Comparison of ENCODE assay signal across 8 cellular contexts in genomic region chr3:112561085-112561692, GRCh38. TPM values are rescaled to one million over a fixed set of nuclear protein-coding genes. Genes with fewer than 3 reads are reported as not detected.
DNase-seq lines count a peak whose midpoint lies in the region; ATAC-seq and TF ChIP-seq lines count a peak whose summit lies in the region.

No MANE protein-coding gene starts in this region.

- no peaks in the 10 kb centered on the region for H3K36me3 ChIP-seq in neural cell (ENCODE audit: insufficient read depth, low read length)

- H3K27ac Mint-ChIP-seq in activated T-helper 1 cell treated with anti-CD3 and anti-CD28 coated beads, Interleukin-12 subunit alpha, Interleukin-12 subunit beta, Interleukin-2, Interleukin-4 antibody, amounts not matched to agents 30 ng/mL and 10 ng/mL and 1 ng/mL, durations not matched to agents 14 hours and 24 hours and 36 hours: peak overlapping the region; percentile 93
- H3K27ac Mint-ChIP-seq in stimulated activated naive CD8-positive, alpha-beta T cell treated with anti-CD3 and anti-CD28 coated beads, Interleukin-15, amount 100 ng/mL, for 72 hours: peak overlapping the region; percentile 92 to 97

- peak overlapping the region; percentile 93 for H3K9ac ChIP-seq in neural cell (ENCODE audit: low read length)

- H3K9me3 Mint-ChIP-seq in activated T-helper 1 cell treated with anti-CD3 and anti-CD28 coated beads, Interleukin-12 subunit alpha, Interleukin-12 subunit beta, Interleukin-2, Interleukin-4 antibody, amounts not matched to agents 30 ng/mL and 10 ng/mL and 1 ng/mL, durations not matched to agents 14 hours and 24 hours and 36 hours: no peaks in the 10 kb centered on the region
- H3K9me3 Mint-ChIP-seq in stimulated activated naive CD8-positive, alpha-beta T cell treated with anti-CD3 and anti-CD28 coated beads, Interleukin-15, amount 100 ng/mL, for 72 hours: no peaks in the 10 kb centered on the region

- peaks cover 8% of the 10 kb centered on the region for H3F3A ChIP-seq in neural cell (ENCODE audit: insufficient read depth, low read length, poor library complexity, severe bottlenecking)

- TF ChIP-seq RAD21 in neural cell (conservative IDR thresholded peaks at IDR 0.05): no peak

- no peaks in the 10 kb centered on the region for H3K9me3 ChIP-seq in neural cell (ENCODE audit: low read length)

- peaks cover 10% of the 10 kb centered on the region for H3K36me3 Mint-ChIP-seq in activated T-helper 1 cell treated with anti-CD3 and anti-CD28 coated beads, Interleukin-12 subunit alpha, Interleukin-12 subunit beta, Interleukin-2, Interleukin-4 antibody, amounts not matched to agents 30 ng/mL and 10 ng/mL and 1 ng/mL, durations not matched to agents 14 hours and 24 hours and 36 hours (ENCODE audit: low read depth)

- H3K9me2 ChIP-seq in neural cell (ENCODE audit: insufficient read depth, low read length): no peaks in the 10 kb centered on the region

- peaks cover 23% of the 10 kb centered on the region for H3K79me2 ChIP-seq in neural cell (replicated peaks; ENCODE audit: insufficient read depth, low read length)

- DNase-seq in DMS 273 treated with DMSO at 0.1 percent for 48 hours (lab: John Stamatoyannopoulos, UW) (peak; percentile 60), GM20000 (ENCODE audit: low spot score) (peak; percentile 77), HS-27A (ENCODE audit: low read depth) (peak; percentile 66), OCI-M2 (lab: John Stamatoyannopoulos, UW; ENCODE audit: unreplicated experiment) (peak; percentile 14), fibroblast of pulmonary artery (ENCODE audit: low read depth) (peak; percentile 89)
- DNase-seq in activated T-helper 1 cell treated with anti-CD3 and anti-CD28 coated beads, Interleukin-12 subunit alpha, Interleukin-12 subunit beta, Interleukin-2, Interleukin-4 antibody, amounts not matched to agents 30 ng/mL and 10 ng/mL and 1 ng/mL, durations not matched to agents 14 hours and 24 hours and 36 hours (ENCODE audit: low spot score): peak; percentile 66
- peak; percentile 63 to 74 for DNase-seq in stimulated activated naive CD8-positive, alpha-beta T cell treated with anti-CD3 and anti-CD28 coated beads, Interleukin-15, amount 100 ng/mL, for 72 hours

- peak overlapping the region; percentile 76 for H3K4me2 ChIP-seq in neural cell (ENCODE audit: low read length)

- no peaks in the 10 kb centered on the region for H4K20me1 ChIP-seq in neural cell (ENCODE audit: insufficient read depth)

- peak; percentile 66 for ATAC-seq in stimulated activated naive CD8-positive, alpha-beta T cell treated with anti-CD3 and anti-CD28 coated beads, Interleukin-15, amount 100 ng/mL, for 72 hours

- TF ChIP-seq EP300 in neural cell (conservative IDR thresholded peaks at IDR 0.05; ENCODE audit: poor library complexity, severe bottlenecking): no peak

- H3K4me3 Mint-ChIP-seq in activated T-helper 1 cell treated with anti-CD3 and anti-CD28 coated beads, Interleukin-12 subunit alpha, Interleukin-12 subunit beta, Interleukin-2, Interleukin-4 antibody, amounts not matched to agents 30 ng/mL and 10 ng/mL and 1 ng/mL, durations not matched to agents 14 hours and 24 hours and 36 hours: peak overlapping the region; percentile 93
- peak overlapping the region; percentile 91 to 97 for H3K4me3 Mint-ChIP-seq in stimulated activated naive CD8-positive, alpha-beta T cell treated with anti-CD3 and anti-CD28 coated beads, Interleukin-15, amount 100 ng/mL, for 72 hours

- peaks cover 31% of the 10 kb centered on the region for H3K4me1 Mint-ChIP-seq in activated T-helper 1 cell treated with anti-CD3 and anti-CD28 coated beads, Interleukin-12 subunit alpha, Interleukin-12 subunit beta, Interleukin-2, Interleukin-4 antibody, amounts not matched to agents 30 ng/mL and 10 ng/mL and 1 ng/mL, durations not matched to agents 14 hours and 24 hours and 36 hours (ENCODE audit: low read depth)
- peaks cover 27% of the 10 kb centered on the region for H3K4me1 Mint-ChIP-seq in stimulated activated naive CD8-positive, alpha-beta T cell treated with anti-CD3 and anti-CD28 coated beads, Interleukin-15, amount 100 ng/mL, for 72 hours

- peak overlapping the region; percentile 80 for H2AFZ ChIP-seq in neural cell (ENCODE audit: low read depth, low read length)

- peak overlapping the region; percentile 98 for H3K27ac ChIP-seq in neural cell (ENCODE audit: low read length)

- peak overlapping the region; percentile 83 for H3K4me3 ChIP-seq in fibroblast of pulmonary artery (replicated peaks; ENCODE audit: low read depth, low read length)
- H3K4me3 ChIP-seq in neural cell (ENCODE audit: low read length): peak overlapping the region; percentile 96

- H3K27me3 ChIP-seq in neural cell (ENCODE audit: insufficient read depth, low read depth, low read length): no peaks in the 10 kb centered on the region

- H3K27me3 Mint-ChIP-seq in activated T-helper 1 cell treated with anti-CD3 and anti-CD28 coated beads, Interleukin-12 subunit alpha, Interleukin-12 subunit beta, Interleukin-2, Interleukin-4 antibody, amounts not matched to agents 30 ng/mL and 10 ng/mL and 1 ng/mL, durations not matched to agents 14 hours and 24 hours and 36 hours (ENCODE audit: insufficient read depth): no peaks in the 10 kb centered on the region
- no peaks in the 10 kb centered on the region for H3K27me3 Mint-ChIP-seq in stimulated activated naive CD8-positive, alpha-beta T cell treated with anti-CD3 and anti-CD28 coated beads, Interleukin-15, amount 100 ng/mL, for 72 hours

- intact Hi-C loops in activated T-helper 1 cell treated with anti-CD3 and anti-CD28 coated beads, Interleukin-12 subunit alpha, Interleukin-12 subunit beta, Interleukin-2, Interleukin-4 antibody, amounts not matched to agents 30 ng/mL and 10 ng/mL and 1 ng/mL, durations not matched to agents 14 hours and 24 hours and 36 hours (cut with micrococcal nuclease): loop anchor here (2.0 to 5.0 kb wide), 6 partner anchors 70 to 1014 kb away; partner anchors contain the start of genes ABHD10 and SIDT1

- TF ChIP-seq CTCF in GM20000 (IDR thresholded peaks at IDR 0.05; ENCODE audit: extremely low read depth, missing control alignments) (no peak), fibroblast of pulmonary artery (IDR thresholded peaks at IDR 0.05; ENCODE audit: low read length, missing control alignments) (no peak), neural cell (IDR thresholded peaks at IDR 0.05; ENCODE audit: poor library complexity, severe bottlenecking) (no peak)

TF ChIP-seq in neural cell, 6 proteins besides CTCF, POLR2A, EP300 and RAD21:
- peak; percentile 26 for TF ChIP-seq REST (IDR thresholded peaks at IDR 0.05; ENCODE audit: borderline replicate concordance)
- TF ChIP-seq SMC3 (conservative IDR thresholded peaks at IDR 0.05; ENCODE audit: poor library complexity): no peak
- no peak for TF ChIP-seq EZH2 (IDR thresholded peaks at IDR 0.05; ENCODE audit: borderline replicate concordance, insufficient read depth, low read length, poor library complexity, severe bottlenecking)
- no peak for TF ChIP-seq TAF1 (IDR thresholded peaks at IDR 0.05; ENCODE audit: low read depth)
- peak; percentile 51 for TF ChIP-seq MXI1 (conservative IDR thresholded peaks at IDR 0.05; ENCODE audit: poor library complexity, severe bottlenecking)
- TF ChIP-seq POLR2AphosphoS5 (IDR thresholded peaks at IDR 0.05): peak; percentile 10

RNA-seq across cellular contexts. Expression of gene ATG3, which starts 0.6 kb away (rescaled TPM):
- 66.2 and 69.8 TPM in 2 replicates for total RNA-seq in activated T-helper 1 cell treated with anti-CD3 and anti-CD28 coated beads, Interleukin-12 subunit alpha, Interleukin-12 subunit beta, Interleukin-2, Interleukin-4 antibody, amounts not matched to agents 30 ng/mL and 10 ng/mL and 1 ng/mL, durations not matched to agents 14 hours and 24 hours and 36 hours
- polyA plus RNA-seq in neural cell: 37.1 and 49.3 TPM in 2 replicates
- polyA minus RNA-seq in neural cell: 43.4 and 45.8 TPM in 2 replicates

RNA-seq across cellular contexts. Expression of gene SLC35A5, which starts 0.7 kb away (rescaled TPM):
- 14.9 and 15.5 TPM in 2 replicates for total RNA-seq in activated T-helper 1 cell treated with anti-CD3 and anti-CD28 coated beads, Interleukin-12 subunit alpha, Interleukin-12 subunit beta, Interleukin-2, Interleukin-4 antibody, amounts not matched to agents 30 ng/mL and 10 ng/mL and 1 ng/mL, durations not matched to agents 14 hours and 24 hours and 36 hours
- 79.0 and 100 TPM in 2 replicates for polyA plus RNA-seq in neural cell
- polyA minus RNA-seq in neural cell: 86.2 and 88.6 TPM in 2 replicates

Comparison
In these comparisons a context has a peak if more than half of its experiments do, and no peak if none do; other contexts are left out.
1. Peak in every context shown above with its lines: DNase-seq, ATAC-seq, H3K4me3 ChIP-seq and H3K27ac ChIP-seq.
2. DNase-seq: peak in every context shown above with its lines; median percentile 89 in fibroblast of pulmonary artery; 77 in GM20000; 68 in stimulated activated naive CD8-positive, alpha-beta T cell treated with anti-CD3 and anti-CD28 coated beads, Interleukin-15, amount 100 ng/mL, for 72 hours; 66 in HS-27A; 66 in activated T-helper 1 cell treated with anti-CD3 and anti-CD28 coated beads, Interleukin-12 subunit alpha, Interleukin-12 subunit beta, Interleukin-2, Interleukin-4 antibody, amounts not matched to agents 30 ng/mL and 10 ng/mL and 1 ng/mL, durations not matched to agents 14 hours and 24 hours and 36 hours; 60 in DMS 273 treated with DMSO at 0.1 percent for 48 hours; 14 in OCI-M2.